In the genomic region with DNA sequence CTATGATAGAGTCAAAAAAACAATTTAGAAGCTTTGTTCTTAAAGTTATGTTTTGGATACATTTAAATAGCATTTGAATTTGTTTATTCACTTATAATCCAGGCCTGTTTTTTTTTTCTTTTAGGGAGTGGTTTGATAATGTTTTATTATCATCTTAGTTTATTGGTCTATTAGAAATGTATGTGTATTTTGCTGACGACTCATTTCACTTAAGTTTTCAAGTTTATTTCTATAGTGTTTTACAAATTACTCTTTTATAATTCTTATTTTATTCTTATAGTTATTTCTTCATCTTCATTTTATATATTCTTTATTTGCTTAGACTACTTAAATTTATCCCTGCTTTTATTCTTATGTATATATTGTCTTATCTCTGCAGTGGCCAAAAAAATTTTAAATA, we compare ENCODE assay signal across 37 cellular contexts.
"Had no signal": no experiment of that assay in that cellular context is flagged by ENCODE, and none has a peak within 500 bp of the region (broad histone marks: within the 10 kb centered on the region; RNA-seq: fewer than 3 reads in every experiment).

No MANE protein-coding gene starts in this region.

- H3K27ac Mint-ChIP-seq: activated B cell treated with CpG ODN at 0.5 μM for 24 hours; activated CD4-positive, alpha-beta memory T cell treated with anti-CD3 and anti-CD28 coated beads for 36 hours; activated CD4-positive, alpha-beta T cell treated with anti-CD3 and anti-CD28 coated beads, Interleukin-2, amount 10 ng/mL, durations not matched to agents 24 days and 14 days; activated CD8-positive, alpha-beta T cell treated with anti-CD3 and anti-CD28 coated beads for 36 hours; activated naive CD4-positive, alpha-beta T cell treated with anti-CD3 and anti-CD28 coated beads for 36 hours; activated naive CD4-positive, alpha-beta T cell treated with anti-CD3 and anti-CD28 coated beads, Interleukin-2, amount 50 U/mL, for 72 hours; activated naive CD8-positive, alpha-beta T cell treated with anti-CD3 and anti-CD28 coated beads for 36 hours; activated T-cell treated with anti-CD3 and anti-CD28 coated beads, Interleukin-2, amount 50 U/mL, for 72 hours; activated T-helper 1 cell treated with anti-CD3 and anti-CD28 coated beads, Interleukin-12 subunit alpha, Interleukin-12 subunit beta, Interleukin-2, Interleukin-4 antibody, amounts not matched to agents 30 ng/mL and 10 ng/mL and 1 ng/mL, durations not matched to agents 14 hours and 24 hours and 36 hours; activated T-helper 17 cell treated with anti-CD3 and anti-CD28 coated beads, Interleukin-2, amount 50 U/mL, for 72 hours; T-helper 1 cell treated with Interleukin-12 subunit alpha and Interleukin-12 subunit beta and Interleukin-4 antibody, amounts not matched to agents 30 μg/mL and 1 μg/mL, for 36 hours; T-helper 2 cell treated with Interferon-gamma antibody and Interleukin-4, amounts not matched to agents 5 μg/mL and 100 μg/mL, for 36 hours had no signal

- ATAC-seq: activated CD8-positive, alpha-beta T cell treated with anti-CD3 and anti-CD28 coated beads for 36 hours; activated naive CD4-positive, alpha-beta T cell treated with anti-CD3 and anti-CD28 coated beads, Interleukin-2, amount 50 U/mL, for 72 hours; activated T-cell treated with anti-CD3 and anti-CD28 coated beads, Interleukin-2, amount 50 U/mL, for 4 hours; activated T-cell treated with anti-CD3 and anti-CD28 coated beads, Interleukin-2, amount 50 U/mL, for 72 hours; activated T-helper 17 cell treated with anti-CD3 and anti-CD28 coated beads, Interleukin-2, amount 50 U/mL, for 72 hours; body of pancreas had no signal

- H3K4me3 ChIP-seq: adrenal gland, body of pancreas, breast epithelium had no signal

- H3K4me1 Mint-ChIP-seq: activated B cell treated with CpG ODN at 0.5 μM for 24 hours; activated CD4-positive, alpha-beta T cell treated with anti-CD3 and anti-CD28 coated beads, Interleukin-2, amount 10 ng/mL, durations not matched to agents 24 days and 14 days; activated naive CD8-positive, alpha-beta T cell treated with anti-CD3 and anti-CD28 coated beads for 36 hours; activated T-helper 17 cell treated with anti-CD3 and anti-CD28 coated beads, Interleukin-2, amount 50 U/mL, for 72 hours had no signal

- H3K27me3 Mint-ChIP-seq: activated B cell treated with CpG ODN at 0.5 μM for 24 hours; activated CD4-positive, alpha-beta memory T cell treated with anti-CD3 and anti-CD28 coated beads for 36 hours; activated CD4-positive, alpha-beta T cell treated with anti-CD3 and anti-CD28 coated beads, Interleukin-2, amount 10 ng/mL, durations not matched to agents 24 days and 14 days; activated CD8-positive, alpha-beta T cell treated with anti-CD3 and anti-CD28 coated beads for 36 hours; activated naive CD8-positive, alpha-beta T cell treated with anti-CD3 and anti-CD28 coated beads for 36 hours; activated T-helper 17 cell treated with anti-CD3 and anti-CD28 coated beads, Interleukin-2, amount 50 U/mL, for 72 hours had no signal

- FAIRE-seq: astrocyte, TTC549 had no signal

- H3K9me3 ChIP-seq: adrenal gland, body of pancreas, breast epithelium had no signal

- H3K36me3 Mint-ChIP-seq: activated CD4-positive, alpha-beta memory T cell treated with anti-CD3 and anti-CD28 coated beads for 36 hours; activated naive CD4-positive, alpha-beta T cell treated with anti-CD3 and anti-CD28 coated beads, Interleukin-2, amount 50 U/mL, for 72 hours; activated naive CD8-positive, alpha-beta T cell treated with anti-CD3 and anti-CD28 coated beads for 36 hours had no signal

- H3K27me3 ChIP-seq: adrenal gland, body of pancreas, brain microvascular endothelial cell, breast epithelium had no signal

- H3K9me3 Mint-ChIP-seq: activated B cell treated with CpG ODN at 0.5 μM for 24 hours; activated CD4-positive, alpha-beta memory T cell treated with anti-CD3 and anti-CD28 coated beads for 36 hours; activated CD4-positive, alpha-beta T cell treated with anti-CD3 and anti-CD28 coated beads, Interleukin-2, amount 10 ng/mL, durations not matched to agents 24 days and 14 days; activated CD8-positive, alpha-beta T cell treated with anti-CD3 and anti-CD28 coated beads for 36 hours; activated naive CD4-positive, alpha-beta T cell treated with anti-CD3 and anti-CD28 coated beads for 36 hours; activated naive CD4-positive, alpha-beta T cell treated with anti-CD3 and anti-CD28 coated beads, Interleukin-2, amount 50 U/mL, for 72 hours; activated naive CD8-positive, alpha-beta T cell treated with anti-CD3 and anti-CD28 coated beads for 36 hours; activated T-helper 1 cell treated with anti-CD3 and anti-CD28 coated beads, Interleukin-12 subunit alpha, Interleukin-12 subunit beta, Interleukin-2, Interleukin-4 antibody, amounts not matched to agents 30 ng/mL and 10 ng/mL and 1 ng/mL, durations not matched to agents 14 hours and 24 hours and 36 hours; T-helper 1 cell treated with Interleukin-12 subunit alpha and Interleukin-12 subunit beta and Interleukin-4 antibody, amounts not matched to agents 30 μg/mL and 1 μg/mL, for 36 hours; T-helper 2 cell treated with Interferon-gamma antibody and Interleukin-4, amounts not matched to agents 5 μg/mL and 100 μg/mL, for 36 hours had no signal

- H3K4me1 ChIP-seq: adrenal gland, body of pancreas, breast epithelium had no signal

- H3K27ac ChIP-seq: adrenal gland, body of pancreas, brain microvascular endothelial cell, breast epithelium, VCaP had no signal

- H3K36me3 ChIP-seq: adrenal gland, brain microvascular endothelial cell, breast epithelium had no signal

- H3K4me3 Mint-ChIP-seq: activated B cell treated with CpG ODN at 0.5 μM for 24 hours; activated CD4-positive, alpha-beta memory T cell treated with anti-CD3 and anti-CD28 coated beads for 36 hours; activated CD4-positive, alpha-beta T cell treated with anti-CD3 and anti-CD28 coated beads, Interleukin-2, amount 10 ng/mL, durations not matched to agents 24 days and 14 days; activated CD8-positive, alpha-beta T cell treated with anti-CD3 and anti-CD28 coated beads for 36 hours; activated naive CD4-positive, alpha-beta T cell treated with anti-CD3 and anti-CD28 coated beads for 36 hours; activated naive CD8-positive, alpha-beta T cell treated with anti-CD3 and anti-CD28 coated beads for 36 hours; activated T-cell treated with anti-CD3 and anti-CD28 coated beads, Interleukin-2, amount 50 U/mL, for 4 hours; activated T-cell treated with anti-CD3 and anti-CD28 coated beads, Interleukin-2, amount 50 U/mL, for 72 hours; activated T-helper 1 cell treated with anti-CD3 and anti-CD28 coated beads, Interleukin-12 subunit alpha, Interleukin-12 subunit beta, Interleukin-2, Interleukin-4 antibody, amounts not matched to agents 30 ng/mL and 10 ng/mL and 1 ng/mL, durations not matched to agents 14 hours and 24 hours and 36 hours; activated T-helper 17 cell treated with anti-CD3 and anti-CD28 coated beads, Interleukin-2, amount 50 U/mL, for 72 hours; T-helper 1 cell treated with Interleukin-12 subunit alpha and Interleukin-12 subunit beta and Interleukin-4 antibody, amounts not matched to agents 30 μg/mL and 1 μg/mL, for 36 hours; T-helper 2 cell treated with Interferon-gamma antibody and Interleukin-4, amounts not matched to agents 5 μg/mL and 100 μg/mL, for 36 hours had no signal

- DNase-seq: activated B cell treated with CpG ODN at 0.5 μM for 24 hours; activated CD4-positive, alpha-beta memory T cell treated with anti-CD3 and anti-CD28 coated beads for 36 hours; activated CD4-positive, alpha-beta T cell treated with anti-CD3 and anti-CD28 coated beads for 4 hours; activated CD4-positive, alpha-beta T cell treated with anti-CD3 and anti-CD28 coated beads, Interleukin-2, amount 10 ng/mL, durations not matched to agents 24 days and 14 days; activated CD4-positive, alpha-beta T cell treated with anti-CD3 and anti-CD28 coated beads, Interleukin-2, amount 50 U/mL, for 1 hour; activated CD4-positive, alpha-beta T cell treated with anti-CD3 and anti-CD28 coated beads, Interleukin-2, amount 50 U/mL, for 4 hours; activated CD4-positive, CD25-positive, alpha-beta regulatory T cell treated with anti-CD3 and anti-CD28 coated beads, Interleukin-2, amount 50 U/mL, for 72 hours; activated CD8-positive, alpha-beta memory T cell treated with anti-CD3 and anti-CD28 coated beads, Interleukin-2, amount 50 U/mL, for 4 hours; activated CD8-positive, alpha-beta T cell treated with anti-CD3 and anti-CD28 coated beads for 36 hours; activated effector memory CD4-positive, alpha-beta T cell treated with anti-CD3 and anti-CD28 coated beads, Interleukin-2, amount 50 U/mL, for 16 hours; activated gamma-delta T cell treated with Interleukin-2 at 50 U/mL for 16 hours; activated naive CD4-positive, alpha-beta T cell; activated naive CD4-positive, alpha-beta T cell treated with anti-CD3 and anti-CD28 coated beads for 36 hours; activated naive CD4-positive, alpha-beta T cell treated with anti-CD3 and anti-CD28 coated beads, Interleukin-2, amount 50 U/mL, for 16 hours; activated naive CD8-positive, alpha-beta T cell treated with anti-CD3 and anti-CD28 coated beads for 36 hours; activated T-cell treated with anti-CD3 and anti-CD28 coated beads for 4 hours; activated T-cell treated with anti-CD3 and anti-CD28 coated beads, Interleukin-2, amount 50 U/mL, for 1 hour; activated T-cell treated with anti-CD3 and anti-CD28 coated beads, Interleukin-2, amount 50 U/mL, for 4 hours; activated T-cell treated with anti-CD3 and anti-CD28 coated beads, Interleukin-2, amount 50 U/mL, for 72 hours; adrenal gland; amniotic stem cell; aorta; body of pancreas; brain microvascular endothelial cell; central memory CD4-positive, alpha-beta T cell; T-helper 1 cell; T-helper 2 cell; T-helper 9 cell had no signal
